In the genomic region with DNA sequence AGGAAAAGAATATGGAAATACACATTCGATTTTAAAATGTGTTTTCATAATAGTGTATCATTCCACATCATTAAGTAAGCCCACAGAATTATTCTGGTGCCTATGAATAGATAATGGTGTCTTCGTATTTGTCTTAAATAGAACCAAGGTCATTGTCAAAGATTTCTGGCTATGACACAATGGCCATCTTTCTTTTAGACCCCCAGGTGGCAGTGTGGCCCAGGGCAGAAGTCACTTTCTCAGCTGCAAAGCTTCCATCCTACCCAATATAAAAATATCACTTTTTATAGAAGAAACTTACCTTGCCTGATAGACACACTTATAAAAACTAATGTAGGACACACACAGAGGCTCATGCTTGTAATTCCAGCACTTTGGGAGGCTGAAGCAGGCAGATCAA, we compare ENCODE assay signal across 9 cellular contexts. TPM values are rescaled to one million over a fixed set of nuclear protein-coding genes. Genes with fewer than 3 reads are reported as not detected.
DNase-seq lines count a peak whose midpoint lies in the region; ATAC-seq, FAIRE-seq and TF ChIP-seq lines count a peak whose summit lies in the region.
"Had no signal": no experiment of that assay in that cellular context is flagged by ENCODE, and none has a peak within 500 bp of the region (broad histone marks: within the 10 kb centered on the region; RNA-seq: fewer than 3 reads in every experiment).

No MANE protein-coding gene starts in this region.

- BruUV-seq in endothelial cell of umbilical vein (replicated peaks; lab: Mats Ljungman, UMichigan) = no TSS peak

- H3K79me2 ChIP-seq in OCI-LY3 (ENCODE audit: low read length) (no peaks in the 10 kb centered on the region), endothelial cell of umbilical vein (ENCODE audit: control insufficient read depth, insufficient read depth, low read length) (no peaks in the 10 kb centered on the region)

- dilution Hi-C loops in endothelial cell of umbilical vein (cut with MboI; ENCODE audit: extremely low pct_ligation_motif_present, low sequenced_read_pairs) = no loop called here

- intact Hi-C loops in endothelial cell of umbilical vein (cut with micrococcal nuclease) = loop anchor here (1.0 to 5.0 kb wide), 4 partner anchors 129 to 469 kb away; no protein-coding TSS in a partner anchor
- intact Hi-C loops in spleen (cut with DNase I; ENCODE audit: low total_unique reads) = no loop called here
- intact Hi-C loops in stomach (cut with DNase I; ENCODE audit: low total_unique reads) = no loop called here
- intact Hi-C loops in cardiac septum (cut with DNase I) = loop anchor here (10.0 kb wide), 2 partner anchors 131 to 241 kb away; no protein-coding TSS in a partner anchor

- H3K36me3 ChIP-seq in OCI-LY3 (replicated peaks; ENCODE audit: low read depth, low read length) (no peaks in the 10 kb centered on the region), endothelial cell of umbilical vein (ENCODE audit: control insufficient read depth in 2 of 2, extremely low read depth in 1 of 2, insufficient read depth in 2 of 2, low read length in 2 of 2) (no peaks in the 10 kb centered on the region), spleen (no peaks in the 10 kb centered on the region), stomach (no peaks in the 10 kb centered on the region)

- ATAC-seq in GM19351 (IDR thresholded peaks at IDR 0.05; ENCODE audit: unreplicated experiment) = peak; percentile 58
- ATAC-seq in activated CD4-positive, CD25-positive, alpha-beta regulatory T cell treated with anti-CD3 and anti-CD28 coated beads, Interleukin-2, amount 50 U/mL, for 24 hours = no peak

- H3K27me3 ChIP-seq in OCI-LY3 (ENCODE audit: low read depth, low read length) (no peaks in the 10 kb centered on the region), endothelial cell of umbilical vein (ENCODE audit: control insufficient read depth in 2 of 2, insufficient read depth in 2 of 2, low read length in 2 of 2) (no peaks in the 10 kb centered on the region), spleen (replicated peaks in 1 of 7) (no peaks in the 10 kb centered on the region), stomach (no peaks in the 10 kb centered on the region)

- H3K4me2 ChIP-seq in OCI-LY3 (ENCODE audit: low read length) = no peak overlapping the region
- no peak overlapping the region for H3K4me2 ChIP-seq in endothelial cell of umbilical vein (ENCODE audit: insufficient read depth, low read length)

- TF ChIP-seq EP300 in stomach (IDR thresholded peaks at IDR 0.05) = no peak

- peaks cover 20% of the 10 kb centered on the region for H3K4me1 ChIP-seq in OCI-LY3 (ENCODE audit: low read length)
- H3K4me1 ChIP-seq in endothelial cell of umbilical vein (ENCODE audit: control insufficient read depth, extremely low read depth, insufficient read depth, low read length) = no peaks in the 10 kb centered on the region
- H3K4me1 ChIP-seq in spleen = no peaks in the 10 kb centered on the region
- no peaks in the 10 kb centered on the region for H3K4me1 ChIP-seq in stomach

- peak; percentile 69 for TF ChIP-seq CTCF in OCI-LY3 (IDR thresholded peaks at IDR 0.05; ENCODE audit: low read depth, low read length)
- peak; percentile 56 to 69 for TF ChIP-seq CTCF in endothelial cell of umbilical vein (IDR thresholded peaks at IDR 0.05; ENCODE audit: extremely low read depth in 1 of 2, insufficient read depth in 1 of 2, low read depth in 1 of 2, low read length in 2 of 2)
- TF ChIP-seq CTCF in spleen (IDR thresholded peaks at IDR 0.05 in 8 of 11, conservative IDR thresholded peaks at IDR 0.05 in 3 of 11) = peak in 8 of 11 experiments; percentile 18 to 52 (median 30)
- TF ChIP-seq CTCF in stomach (IDR thresholded peaks at IDR 0.05) = peak in 2 of 7 experiments; percentile 10 to 13

- H2AFZ ChIP-seq in OCI-LY3 (ENCODE audit: low read depth, low read length) = no peak overlapping the region
- H2AFZ ChIP-seq in endothelial cell of umbilical vein (ENCODE audit: low read depth, low read length) = no peak overlapping the region

- peak; percentile 54 for FAIRE-seq in endothelial cell of umbilical vein (lab: Jason Lieb, UNC)

- H3K9ac ChIP-seq in OCI-LY3 (ENCODE audit: low read length) (no peak overlapping the region), endothelial cell of umbilical vein (replicated peaks; ENCODE audit: extremely low read depth, insufficient read depth, low read length) (no peak overlapping the region)

- 63 to 74% (median 69%) methylated on average over 2 of the region's 2 CpGs for WGBS in spleen, 5 donors
- 76 to 85% (median 83%) methylated on average over 2 of the region's 2 CpGs for WGBS in stomach, 5 donors

- TF ChIP-seq POLR2A in endothelial cell of umbilical vein (IDR thresholded peaks at IDR 0.05; ENCODE audit: low read depth, low read length) = no peak
- TF ChIP-seq POLR2A in spleen (IDR thresholded peaks at IDR 0.05) = no peak
- TF ChIP-seq POLR2A in stomach (IDR thresholded peaks at IDR 0.05) = no peak

- H3K9me3 ChIP-seq in OCI-LY3 (ENCODE audit: insufficient read depth, low read length) (no peaks in the 10 kb centered on the region), endothelial cell of umbilical vein (replicated peaks; ENCODE audit: control insufficient read depth, insufficient read depth, low read length) (no peaks in the 10 kb centered on the region), spleen (no peaks in the 10 kb centered on the region), stomach (no peaks in the 10 kb centered on the region)

- no peaks in the 10 kb centered on the region for H3K9me1 ChIP-seq in endothelial cell of umbilical vein (replicated peaks; ENCODE audit: control insufficient read depth, extremely low read depth, insufficient read depth, low read length)

- H3K4me3 ChIP-seq in OCI-LY3 (ENCODE audit: low read length) (no peak overlapping the region), endothelial cell of umbilical vein (replicated peaks in 1 of 3; ENCODE audit: insufficient read depth in 1 of 3, low read depth in 1 of 3, low read length in 3 of 3) (no peak overlapping the region), spleen (no peak overlapping the region), stomach (no peak overlapping the region)
- H3K4me3 ChIP-seq: SK-N-MC had no signal

- CTCF ChIA-PET in endothelial cell of umbilical vein (lab: Charles Lee) = interaction anchor here (0.7 to 3.4 kb wide), 27 partner anchors 11 to 911 kb away, joined by 3 to 248 read pairs (median 6); a partner anchor contains a TSS

- DNase-seq in COLO668 (lab: John Stamatoyannopoulos, UW; ENCODE audit: unreplicated experiment) (peak; percentile 4), endothelial cell of umbilical vein (ENCODE audit: low read depth, low spot score) (peak; percentile 42), spleen (no peak), stomach (no peak), cardiac septum (ENCODE audit: low spot score) (no peak)

- H4K20me1 ChIP-seq in OCI-LY3 (ENCODE audit: insufficient read depth, low read length) = no peaks in the 10 kb centered on the region
- no peaks in the 10 kb centered on the region for H4K20me1 ChIP-seq in endothelial cell of umbilical vein (replicated peaks; ENCODE audit: control insufficient read depth, extremely low read depth, insufficient read depth, low read length)

- H3K27ac ChIP-seq in OCI-LY3 (ENCODE audit: low read length) = no peak overlapping the region
- H3K27ac ChIP-seq in endothelial cell of umbilical vein (ENCODE audit: insufficient read depth, low read depth, low read length) = no peak overlapping the region
- H3K27ac ChIP-seq in spleen = no peak overlapping the region
- H3K27ac ChIP-seq in stomach = no peak overlapping the region
- H3K27ac ChIP-seq: SK-N-MC had no signal

- POLR2A ChIA-PET in endothelial cell of umbilical vein (lab: Charles Lee) = no interaction called here

TF ChIP-seq in endothelial cell of umbilical vein, 7 proteins besides CTCF, POLR2A, EP300 and RAD21:
- no peak for TF ChIP-seq MYC (IDR thresholded peaks at IDR 0.05; ENCODE audit: low read depth, low read length)
- no peak for TF ChIP-seq FOS (IDR thresholded peaks at IDR 0.05; ENCODE audit: borderline replicate concordance, insufficient read depth, low read length)
- TF ChIP-seq EZH2 (IDR thresholded peaks at IDR 0.05; ENCODE audit: borderline replicate concordance, low read depth, low read length, severe bottlenecking) = no peak

RNA-seq across cellular contexts. Expression of a gene that starts 57.5 kb away (rescaled TPM):
- total RNA-seq in endothelial cell of umbilical vein (6.0 and 7.9 TPM in 2 replicates), spleen (10 to 100 TPM in 1 of 7 donors, 1 to 10 TPM in 6; 4.6 to 11.1 (median 7.1) TPM), stomach (10 to 100 TPM in 1 of 5 donors, 1 to 10 TPM in 3, under 1 TPM in 1; 0.87 to 16.3 (median 5.5) TPM), cardiac septum (1.4 TPM)
- polyA plus RNA-seq in endothelial cell of umbilical vein (2.0 and 2.2 TPM in 2 replicates), spleen (1 to 10 TPM; 2.2 to 3.4 (median 2.8) TPM), stomach (1 to 10 TPM in 2 of 3 donors, under 1 TPM in 1; 1.00 to 1.7 (median 1.2) TPM)
- 3.5 and 3.6 TPM in 2 replicates for polyA plus RNA-seq in endothelial cell of umbilical vein (2011; cell fraction: cytosol; rRNA removed)
- 2.8 and 3.7 TPM in 2 replicates for polyA plus RNA-seq in endothelial cell of umbilical vein (2011; cell fraction: nucleus; rRNA removed)
- 2.1 and 3.9 TPM in 2 replicates for polyA plus RNA-seq in endothelial cell of umbilical vein (2012)
- 3.3 and 3.9 TPM in 2 replicates for polyA minus RNA-seq in endothelial cell of umbilical vein
- polyA minus RNA-seq in endothelial cell of umbilical vein (2011; cell fraction: cytosol; rRNA and poly(A)+ RNA removed) = 4.3 TPM
- 7.7 and 10.1 TPM in 2 replicates for polyA minus RNA-seq in endothelial cell of umbilical vein (2011; cell fraction: nucleus; rRNA and poly(A)+ RNA removed)

RNA-seq across cellular contexts. Expression of a gene that starts 57.7 kb away (rescaled TPM):
- total RNA-seq in endothelial cell of umbilical vein (36.2 and 36.6 TPM in 2 replicates), spleen (10 to 100 TPM; 26.1 to 54.7 (median 33.9) TPM), stomach (10 to 100 TPM; 12.1 to 34.3 (median 18.1) TPM), cardiac septum (21.2 TPM)
- polyA plus RNA-seq in endothelial cell of umbilical vein (61.8 and 65.7 TPM in 2 replicates), spleen (1 to 10 TPM; 8.3 to 9.5 (median 9.0) TPM), stomach (1 to 10 TPM; 5.7 to 7.0 (median 6.7) TPM)
- polyA plus RNA-seq in endothelial cell of umbilical vein (2011; cell fraction: cytosol; rRNA removed) = 38.6 and 47.0 TPM in 2 replicates
- polyA plus RNA-seq in endothelial cell of umbilical vein (2011; cell fraction: nucleus; rRNA removed) = 37.8 and 43.7 TPM in 2 replicates
- polyA plus RNA-seq in endothelial cell of umbilical vein (2012) = 29.4 and 36.2 TPM in 2 replicates
- 46.8 and 59.2 TPM in 2 replicates for polyA minus RNA-seq in endothelial cell of umbilical vein
- 12.9 TPM for polyA minus RNA-seq in endothelial cell of umbilical vein (2011; cell fraction: cytosol; rRNA and poly(A)+ RNA removed)
- polyA minus RNA-seq in endothelial cell of umbilical vein (2011; cell fraction: nucleus; rRNA and poly(A)+ RNA removed) = 58.2 and 69.4 TPM in 2 replicates

Comparison
In these comparisons a context has a peak if more than half of its experiments do, and no peak if none do; other contexts are left out.
1. DNase-seq: peak in COLO668 (single experiment) and endothelial cell of umbilical vein (single experiment); none in spleen (single experiment), stomach (single experiment) and cardiac septum (single experiment).
2. intact Hi-C loops: an anchor here in endothelial cell of umbilical vein (1.0 to 5.0 kb wide) and cardiac septum (10.0 kb wide); none called in spleen and stomach.